ENCODE assay signal across 13 cellular contexts in genomic region chr7:82049442-82049841, GRCh38.
DNase-seq lines count a peak whose midpoint lies in the region; ATAC-seq and TF ChIP-seq lines count a peak whose summit lies in the region.
"Had no signal": no experiment of that assay in that cellular context is flagged by ENCODE, and none has a peak within 500 bp of the region (broad histone marks: within the 10 kb centered on the region; RNA-seq: fewer than 3 reads in every experiment).

No MANE protein-coding gene starts in this region.

- WGBS in mesodermal cell (ENCODE audit: insufficient coverage in 2 of 2), 2 experiments = 91 to 94% methylated on average over 4 of the region's 5 CpGs

- DNase-seq in COLO668 (lab: John Stamatoyannopoulos, UW; ENCODE audit: unreplicated experiment) = peak; percentile 5
- DNase-seq in brain microvascular endothelial cell = peak; percentile 45
- no peak for DNase-seq in Calu3
- no peak for DNase-seq in NCI-H526 treated with DMSO at 0.1 percent for 48 hours (lab: John Stamatoyannopoulos, UW)
- DNase-seq in NCI-H1930 (lab: John Stamatoyannopoulos, UW) = no peak
- DNase-seq in mucosa of descending colon = no peak
- DNase-seq: kidney; NCI-H1105 treated with DMSO at 0.1 percent for 48 hours; stimulated activated CD4-positive, alpha-beta T cell treated with anti-CD3 and anti-CD28 coated beads, Interleukin-4, amount 100 ng/mL, for 24 hours had no signal

- H3K27me3 ChIP-seq in brain microvascular endothelial cell (replicated peaks) = no peaks in the 10 kb centered on the region
- H3K27me3 ChIP-seq: ascending aorta, BLaER1 had no signal

- in situ Hi-C loops in brain microvascular endothelial cell (cut with HindIII; ENCODE audit: low pct_ligation_motif_present, low sequenced_read_pairs) = no loop called here

- H3K27me3 Mint-ChIP-seq in Calu3 (ENCODE audit: unreplicated experiment) = no peaks in the 10 kb centered on the region

- intact Hi-C loops in Calu3 (cut with micrococcal nuclease; ENCODE audit: unreplicated experiment) (loop anchor here (10.0 kb wide), 2 partner anchors 175 to 435 kb away; no protein-coding TSS in a partner anchor), mucosa of descending colon (cut with DNase I, micrococcal nuclease) (no loop called here)

- no peaks in the 10 kb centered on the region for H3K36me3 Mint-ChIP-seq in Calu3 (ENCODE audit: insufficient read depth, unreplicated experiment)

- no peaks in the 10 kb centered on the region for H3K9me3 ChIP-seq in mesodermal cell (ENCODE audit: control insufficient read depth, low read length)
- H3K9me3 ChIP-seq in mucosa of descending colon = no peaks in the 10 kb centered on the region
- H3K9me3 ChIP-seq: ascending aorta, BLaER1 had no signal

- no peak for TF ChIP-seq CTCF in brain microvascular endothelial cell (IDR thresholded peaks at IDR 0.05; ENCODE audit: low read depth, low read length, missing control alignments)
- TF ChIP-seq CTCF in Calu3 (IDR thresholded peaks at IDR 0.05; ENCODE audit: unreplicated experiment) = no peak
- no peak for TF ChIP-seq CTCF in mucosa of descending colon (IDR thresholded peaks at IDR 0.05)

- no peaks in the 10 kb centered on the region for H3K4me1 Mint-ChIP-seq in Calu3 (ENCODE audit: low read depth, unreplicated experiment)

- H3K27ac ChIP-seq in brain microvascular endothelial cell (peak overlapping the region; percentile 80), mesodermal cell (ENCODE audit: low read depth, low read length, severe bottlenecking) (peak overlapping the region; percentile 90)
- H3K27ac ChIP-seq: ascending aorta, BLaER1 had no signal

- no peak overlapping the region for H3K4me3 Mint-ChIP-seq in Calu3 (ENCODE audit: low read depth, unreplicated experiment)

- ATAC-seq in HG03520 (IDR thresholded peaks at IDR 0.05; ENCODE audit: unreplicated experiment) (peak; percentile 47), mucosa of descending colon (no peak)

- no TSS peak for BruUV-seq in Calu3 (replicated peaks; lab: Mats Ljungman, UMichigan)

- H3K4me3 ChIP-seq in brain microvascular endothelial cell (ENCODE audit: low read depth, low read length) (no peak overlapping the region), mesodermal cell (ENCODE audit: extremely low read depth, insufficient read depth, low read length, poor library complexity, severe bottlenecking) (no peak overlapping the region), mucosa of descending colon (no peak overlapping the region)
- H3K4me3 ChIP-seq: ascending aorta, BLaER1 had no signal

- H3K36me3 ChIP-seq in brain microvascular endothelial cell (replicated peaks) (no peaks in the 10 kb centered on the region), mesodermal cell (ENCODE audit: control insufficient read depth, insufficient read depth, low read length) (no peaks in the 10 kb centered on the region), mucosa of descending colon (ENCODE audit: low read depth) (no peaks in the 10 kb centered on the region)
- H3K36me3 ChIP-seq: ascending aorta, BLaER1 had no signal

- peaks cover 23% of the 10 kb centered on the region for H3K4me1 ChIP-seq in mesodermal cell (ENCODE audit: control insufficient read depth, insufficient read depth, low read length, poor library complexity, severe bottlenecking)
- no peaks in the 10 kb centered on the region for H3K4me1 ChIP-seq in mucosa of descending colon (ENCODE audit: low read depth)
- H3K4me1 ChIP-seq: BLaER1 had no signal

- no peak overlapping the region for H3K27ac Mint-ChIP-seq in Calu3 (ENCODE audit: unreplicated experiment)

- CTCF ChIA-PET in Calu3 (lab: Charles Lee) = interaction anchor here (0.6 kb wide), 1 partner anchor 283 kb away, joined by 3 read pairs; no protein-coding TSS in a partner anchor

- H3K9me3 Mint-ChIP-seq in Calu3 (ENCODE audit: low read depth, unreplicated experiment) = no peaks in the 10 kb centered on the region

Comparison
In these comparisons a context has a peak if more than half of its experiments do, and no peak if none do; other contexts are left out.
1. DNase-seq: peak in COLO668 (single experiment) and brain microvascular endothelial cell (single experiment); none in Calu3 (single experiment), NCI-H526 treated with DMSO at 0.1 percent for 48 hours (single experiment), NCI-H1930 (0 of 2) and mucosa of descending colon (0 of 3).